8 cellular contexts compared by ENCODE assay signal in genomic region chr20:973785-974194, GRCh38. TPM values are rescaled to one million over a fixed set of nuclear protein-coding genes. Genes with fewer than 3 reads are reported as not detected.
DNase-seq lines count a peak whose midpoint lies in the region; ATAC-seq and FAIRE-seq lines count a peak whose summit lies in the region.

No MANE protein-coding gene starts in this region.

- peak; percentile 8 for DNase-seq in stimulated activated CD4-positive, alpha-beta T cell treated with anti-CD3 and anti-CD28 coated beads, Interleukin-12 subunit alpha, Interleukin-12 subunit beta, amount 100 ng/mL, for 4 hours
- DNase-seq in stimulated activated CD4-positive, alpha-beta T cell treated with anti-CD3 and anti-CD28 coated beads, Interleukin-4, amount 100 ng/mL, for 1 hour, result no peak
- DNase-seq in HS-27A (ENCODE audit: low read depth), result peak; percentile 30
- no peak for DNase-seq in T-helper 17 cell
- DNase-seq in fibroblast of gingiva (ENCODE audit: low read depth), result peak; percentile 89
- DNase-seq in small intestine, result peak; percentile 52
- DNase-seq in effector memory CD4-positive, alpha-beta T cell, result no peak

- H3K27ac Mint-ChIP-seq in T-helper 17 cell, result no peak overlapping the region

- no peak overlapping the region for H3K27ac ChIP-seq in small intestine (ENCODE audit: low read depth in 1 of 2, low read length in 1 of 2)
- no peak overlapping the region for H3K27ac ChIP-seq in effector memory CD4-positive, alpha-beta T cell (ENCODE audit: insufficient read depth, low read length, poor library complexity, severe bottlenecking)

- peaks cover 0 to 3% of the 10 kb centered on the region in 2 donors for H3K27me3 ChIP-seq in small intestine (ENCODE audit: control insufficient read depth in 2 of 2, insufficient read depth in 2 of 2, low read length in 2 of 2)
- H3K27me3 ChIP-seq in effector memory CD4-positive, alpha-beta T cell (replicated peaks; ENCODE audit: control insufficient read depth, insufficient read depth, low read length, poor library complexity, severe bottlenecking), result no peaks in the 10 kb centered on the region

- FAIRE-seq in small intestine (lab: Jason Lieb, UNC), result no peak

- peaks cover 33% of the 10 kb centered on the region for H3K27me3 Mint-ChIP-seq in T-helper 17 cell

- H3K4me1 ChIP-seq in small intestine (ENCODE audit: control insufficient read depth in 2 of 2, insufficient read depth in 1 of 2, low read depth in 1 of 2, low read length in 1 of 2), result no peaks in the 10 kb centered on the region
- no peaks in the 10 kb centered on the region for H3K4me1 ChIP-seq in effector memory CD4-positive, alpha-beta T cell (ENCODE audit: control insufficient read depth, insufficient read depth, low read length, poor library complexity, severe bottlenecking)

- WGBS in small intestine, 3 donors, result 15 to 24% (median 22%) methylated on average over 6 of the region's 6 CpGs

- no peak overlapping the region for H3K4me3 ChIP-seq in small intestine (ENCODE audit: low read depth in 1 of 2, low read length in 2 of 2)
- H3K4me3 ChIP-seq in effector memory CD4-positive, alpha-beta T cell (ENCODE audit: insufficient read depth, low read depth, low read length, poor library complexity, severe bottlenecking), result no peak overlapping the region

- no peaks in the 10 kb centered on the region for H3K36me3 ChIP-seq in small intestine (ENCODE audit: control insufficient read depth in 2 of 2, insufficient read depth in 2 of 2, low read length in 2 of 2)
- no peaks in the 10 kb centered on the region for H3K36me3 ChIP-seq in effector memory CD4-positive, alpha-beta T cell (ENCODE audit: control insufficient read depth, insufficient read depth, low read length)

- no peaks in the 10 kb centered on the region for H3K36me3 Mint-ChIP-seq in T-helper 17 cell (ENCODE audit: low read depth)

- peaks cover 2% of the 10 kb centered on the region for H3K4me1 Mint-ChIP-seq in T-helper 17 cell

- no peak overlapping the region for H3K4me3 Mint-ChIP-seq in T-helper 17 cell

- H3K9me3 ChIP-seq in T-helper 17 cell (ENCODE audit: control insufficient read depth, low read length, poor library complexity, severe bottlenecking) (no peaks in the 10 kb centered on the region), small intestine (ENCODE audit: control insufficient read depth, low read depth) (no peaks in the 10 kb centered on the region)
- no peaks in the 10 kb centered on the region for H3K9me3 ChIP-seq in effector memory CD4-positive, alpha-beta T cell (ENCODE audit: control insufficient read depth, low read length)

- peak; percentile 66 for ATAC-seq in T-helper 17 cell
- no peak for ATAC-seq in HG03139 (IDR thresholded peaks at IDR 0.05; ENCODE audit: unreplicated experiment)

RNA-seq across cellular contexts. Expression of gene RSPO4, which starts 28.3 kb away (rescaled TPM):
- not detected for total RNA-seq in T-helper 17 cell
- polyA plus RNA-seq in small intestine, result under 1 TPM in 1 of 3 donors, not detected in 2; 0.31 TPM

RNA-seq across cellular contexts. Expression of gene ANGPT4, which starts 57.7 kb away (rescaled TPM):
- not detected for total RNA-seq in T-helper 17 cell
- polyA plus RNA-seq in small intestine, result under 1 TPM in 1 of 3 donors, not detected in 2; 0.70 TPM

Comparison
In these comparisons a context has a peak if more than half of its experiments do, and no peak if none do; other contexts are left out.
1. DNase-seq: peak in stimulated activated CD4-positive, alpha-beta T cell treated with anti-CD3 and anti-CD28 coated beads, Interleukin-12 subunit alpha, Interleukin-12 subunit beta, amount 100 ng/mL, for 4 hours (single experiment), HS-27A (single experiment), fibroblast of gingiva (single experiment) and small intestine (single experiment); none in stimulated activated CD4-positive, alpha-beta T cell treated with anti-CD3 and anti-CD28 coated beads, Interleukin-4, amount 100 ng/mL, for 1 hour (single experiment), T-helper 17 cell (0 of 3) and effector memory CD4-positive, alpha-beta T cell (0 of 3).